ENCODE assay signal across 1 cellular context in genomic region chr16:75012380-75013081, GRCh38.
TF ChIP-seq lines count a peak whose summit lies in the region.

No MANE protein-coding gene starts in this region.

TF ChIP-seq in H1, 55 proteins besides CTCF, POLR2A, EP300 and RAD21 (continued from another document):
- TF ChIP-seq SUZ12 (IDR thresholded peaks at IDR 0.05; ENCODE audit: low read length): no peak
- TF ChIP-seq KDM1A (IDR thresholded peaks at IDR 0.05; ENCODE audit: borderline replicate concordance, low read length): no peak
- TF ChIP-seq ATF3 (IDR thresholded peaks at IDR 0.05; ENCODE audit: insufficient read depth, low read depth, low read length): no peak
- no peak for TF ChIP-seq ATF2 (IDR thresholded peaks at IDR 0.05; ENCODE audit: low read length)
- no peak for TF ChIP-seq RBBP5 (IDR thresholded peaks at IDR 0.05; ENCODE audit: borderline replicate concordance, low read depth, low read length)
- no peak for TF ChIP-seq EGR1 (IDR thresholded peaks at IDR 0.05; ENCODE audit: borderline replicate concordance, low read depth, low read length)
- no peak for TF ChIP-seq POLR2AphosphoS5 (IDR thresholded peaks at IDR 0.05; ENCODE audit: low read depth, low read length)
- TF ChIP-seq SIX5 (IDR thresholded peaks at IDR 0.05; ENCODE audit: low read depth, low read length): no peak
- no peak for TF ChIP-seq NRF1 (IDR thresholded peaks at IDR 0.05; ENCODE audit: low read depth, low read length)
- no peak for TF ChIP-seq SIN3A (conservative IDR thresholded peaks at IDR 0.05 in 1 of 2, IDR thresholded peaks at IDR 0.05 in 1 of 2; ENCODE audit: low read depth in 1 of 2, low read length in 2 of 2)
- no peak for TF ChIP-seq SP2 (IDR thresholded peaks at IDR 0.05; ENCODE audit: low read length)
- TF ChIP-seq PHF8 (conservative IDR thresholded peaks at IDR 0.05; ENCODE audit: low read depth, low read length): no peak
